In the genomic region with DNA sequence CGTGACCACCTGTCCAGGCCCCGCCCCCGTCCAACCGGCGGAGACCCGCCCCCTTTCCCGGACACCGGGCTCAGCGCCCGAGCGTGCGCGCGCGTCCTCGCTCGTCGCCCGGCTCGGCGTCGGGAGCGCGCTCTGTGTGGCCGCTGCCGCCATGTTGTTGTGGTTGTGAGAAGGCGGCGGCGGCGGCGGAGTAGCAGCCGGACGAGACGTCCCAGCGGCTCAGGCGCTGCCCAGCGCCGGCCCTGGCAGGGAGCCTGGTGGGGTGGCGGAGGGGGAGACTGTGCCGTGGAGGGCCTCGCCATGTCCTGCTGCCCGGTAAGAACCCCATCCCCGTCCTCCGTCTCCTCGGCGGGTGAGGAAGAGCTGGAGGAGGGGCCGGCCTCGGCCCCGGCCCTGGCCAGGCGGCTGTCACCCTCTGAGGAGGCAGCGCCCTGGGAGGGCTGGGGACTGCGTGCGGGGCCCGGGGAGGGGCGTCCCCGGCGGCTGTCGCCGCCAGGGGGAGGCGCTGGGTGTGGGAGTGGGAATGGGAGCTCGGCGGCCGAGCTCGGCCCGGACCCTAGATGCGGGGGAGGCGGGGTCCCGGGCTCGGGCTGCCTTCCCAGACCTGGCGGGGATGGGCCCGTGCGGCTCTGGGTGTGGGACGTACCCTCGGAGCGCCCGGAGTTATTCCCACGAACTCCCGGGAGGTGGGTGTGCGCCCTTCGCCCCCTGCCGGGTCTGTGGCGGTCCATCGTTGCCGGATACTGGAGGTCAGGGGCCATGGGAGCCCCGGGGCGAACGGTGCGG, we compare ENCODE assay signal across 8 cellular contexts. TPM values are rescaled to one million over a fixed set of nuclear protein-coding genes. Genes with fewer than 3 reads are reported as not detected.
DNase-seq lines count a peak whose midpoint lies in the region; ATAC-seq and TF ChIP-seq lines count a peak whose summit lies in the region.

A gene (plus strand): TSS at position 130 of the 786 bp plus-strand sequence. CDS start 87,886 bp downstream, outside the sequence.

- H3K4me3 ChIP-seq in right cardiac atrium (ENCODE audit: low read length) (peak within 1 kb of the TSS; percentile 93), uterus (peak within 1 kb of the TSS; percentile 78 to 100)

- H3K27ac ChIP-seq in right cardiac atrium (ENCODE audit: low read length) (peak within 1 kb of the TSS; percentile 94), uterus (peak within 1 kb of the TSS; percentile 95 to 97)

- TF ChIP-seq POLR2A in GM10847 (IDR thresholded peaks at IDR 0.05; ENCODE audit: extremely low read depth, insufficient read length) (peak; percentile 55), uterus (IDR thresholded peaks at IDR 0.05) (peak; percentile 39 to 79)

- H3K9me3 ChIP-seq in right cardiac atrium (ENCODE audit: control insufficient read depth, low read length) (no peaks in the 10 kb centered on the region), uterus (no peaks in the 10 kb centered on the region)

- WGBS in right cardiac atrium: under 1% methylated on average over 88 of the region's 88 CpGs

- H3K36me3 ChIP-seq in uterus: no peaks in the 10 kb centered on the region

- peak; percentile 29 to 45 (median 41) for TF ChIP-seq CTCF in uterus (IDR thresholded peaks at IDR 0.05)

- H3K27me3 ChIP-seq in right cardiac atrium (ENCODE audit: control insufficient read depth, insufficient read depth): no peaks in the 10 kb centered on the region
- no peaks in the 10 kb centered on the region for H3K27me3 ChIP-seq in uterus

- DNase-seq in NCI-H1417 (lab: John Stamatoyannopoulos, UW) (peak; percentile 87 to 91 (median 88)), anterior cingulate cortex (lab: John Stamatoyannopoulos, UW) (peak; percentile 38 to 95 (median 88)), right cardiac atrium (peak; percentile 95 to 98 (median 98)), putamen (ENCODE audit: low spot score) (peak; percentile 90), uterus (peak; percentile 92 to 95)

- H3K4me1 ChIP-seq in right cardiac atrium (ENCODE audit: control insufficient read depth, insufficient read depth, low read length) (no peaks in the 10 kb centered on the region), uterus (no peaks in the 10 kb centered on the region)

- ATAC-seq in HG02588 (IDR thresholded peaks at IDR 0.05; ENCODE audit: unreplicated experiment) (peak; percentile 76), right cardiac atrium (peak; percentile 94 to 96)

- intact Hi-C loops in T-helper 2 cell treated with Interferon-gamma antibody and Interleukin-4, amounts not matched to agents 100 ng/mL and 5 ng/mL, for 36 hours (cut with micrococcal nuclease): loop anchor here (1.0 to 10.0 kb wide), 3 partner anchors 45 to 998 kb away; a partner anchor contains a TSS
- intact Hi-C loops in right cardiac atrium (cut with DNase I): loop anchor here in 1 of 4 donors (10.0 kb wide), 1 partner anchor 112 kb away; no protein-coding TSS in a partner anchor
- intact Hi-C loops in uterus (cut with DNase I; ENCODE audit: low total_unique reads): no loop called here

RNA-seq across cellular contexts. Expression of the gene that starts here (rescaled TPM):
- 24.3 and 27.8 TPM in 2 replicates for total RNA-seq in T-helper 2 cell treated with Interferon-gamma antibody and Interleukin-4, amounts not matched to agents 100 ng/mL and 5 ng/mL, for 36 hours
- 10 to 100 TPM; 30.3 to 38.0 (median 33.6) TPM for total RNA-seq in right cardiac atrium
- polyA plus RNA-seq in right cardiac atrium: 9.5 TPM
- total RNA-seq in uterus: 10 to 100 TPM; 17.2 to 77.8 (median 62.5) TPM

Comparison
In these comparisons a context has a peak if more than half of its experiments do, and no peak if none do; other contexts are left out.
1. Peak in every context shown above with its lines: DNase-seq, ATAC-seq, H3K4me3 ChIP-seq and H3K27ac ChIP-seq.